ENCODE assay signal across 1 cellular context in genomic region chr6:20202699-20203302, GRCh38.
TF ChIP-seq lines count a peak whose summit lies in the region.

No MANE protein-coding gene starts in this region.

TF ChIP-seq in GM23338, 12 proteins besides CTCF, POLR2A, EP300 and RAD21 (continued from another document):
- TF ChIP-seq ZNF462 (CRISPR knock-in tag; IDR thresholded peaks at IDR 0.05) (no peak), ZNF331 (CRISPR knock-in tag; IDR thresholded peaks at IDR 0.05; ENCODE audit: low read depth) (no peak), STAT1 (IDR thresholded peaks at IDR 0.05; ENCODE audit: unreplicated experiment) (no peak)
